In the genomic region with DNA sequence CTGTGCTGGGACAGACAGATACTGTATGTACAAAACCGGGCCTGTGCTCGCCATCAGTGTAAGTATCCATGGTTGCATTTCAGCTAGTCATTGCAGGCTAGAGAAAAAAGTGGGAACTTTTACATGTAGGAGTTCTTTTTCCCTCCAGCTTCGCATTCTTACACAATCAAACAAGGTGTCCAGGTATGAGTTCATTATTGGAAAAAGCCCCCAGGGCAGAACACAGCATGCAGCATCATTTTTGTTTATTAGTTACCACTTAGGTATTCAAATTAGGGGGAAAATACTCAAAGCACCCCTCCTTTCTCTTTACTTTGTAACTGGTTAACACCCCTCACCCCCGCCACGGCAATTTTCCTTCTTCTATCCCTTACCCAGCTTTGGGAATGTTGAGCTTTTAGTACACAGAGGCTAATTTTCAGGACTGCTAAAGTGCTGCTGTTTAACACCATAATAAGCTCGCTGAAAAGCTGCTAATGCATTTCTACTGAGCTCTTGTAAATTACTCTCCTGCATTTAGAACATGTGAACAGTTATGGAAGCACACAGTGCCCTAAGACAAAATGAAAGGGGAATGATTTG, we compare ENCODE assay signal across 14 cellular contexts. TPM values are rescaled to one million over a fixed set of nuclear protein-coding genes. Genes with fewer than 3 reads are reported as not detected.
"Had no signal": no experiment of that assay in that cellular context is flagged by ENCODE, and none has a peak within 500 bp of the region (broad histone marks: within the 10 kb centered on the region; RNA-seq: fewer than 3 reads in every experiment).

No MANE protein-coding gene starts in this region.

- H3K27me3 Mint-ChIP-seq: activated CD8-positive, alpha-beta T cell treated with anti-CD3 and anti-CD28 coated beads for 36 hours had no signal

- H3K4me1 Mint-ChIP-seq: activated CD4-positive, alpha-beta T cell treated with anti-CD3 and anti-CD28 coated beads for 36 hours had no signal

- DNase-seq: activated CD4-positive, alpha-beta T cell treated with anti-CD3 and anti-CD28 coated beads for 36 hours; activated CD8-positive, alpha-beta memory T cell treated with anti-CD3 and anti-CD28 coated beads, Interleukin-2, amount 50 U/mL, for 48 hours; activated CD8-positive, alpha-beta T cell treated with anti-CD3 and anti-CD28 coated beads for 36 hours; aorta; heart right ventricle; left lung; mesenchymal stem cell; nephron progenitor cell; pancreas; stomach; T1000; uterus; WERI-Rb-1 had no signal

- H3K9me3 Mint-ChIP-seq: activated CD8-positive, alpha-beta T cell treated with anti-CD3 and anti-CD28 coated beads for 36 hours had no signal

- H3K27ac ChIP-seq: cardiac muscle cell, heart right ventricle, pancreas, stomach, uterus, WERI-Rb-1 had no signal

- H3K4me1 ChIP-seq: pancreas, stomach, uterus had no signal

- H3K4me3 Mint-ChIP-seq: activated CD4-positive, alpha-beta T cell treated with anti-CD3 and anti-CD28 coated beads for 36 hours; activated CD8-positive, alpha-beta T cell treated with anti-CD3 and anti-CD28 coated beads for 36 hours; nephron progenitor cell had no signal

- H3K27ac Mint-ChIP-seq: activated CD4-positive, alpha-beta T cell treated with anti-CD3 and anti-CD28 coated beads for 36 hours; activated CD8-positive, alpha-beta T cell treated with anti-CD3 and anti-CD28 coated beads for 36 hours; nephron progenitor cell had no signal

- ATAC-seq: activated CD4-positive, alpha-beta T cell treated with anti-CD3 and anti-CD28 coated beads for 36 hours; activated CD8-positive, alpha-beta T cell treated with anti-CD3 and anti-CD28 coated beads for 36 hours; heart right ventricle; left lung; pancreas had no signal

- H3K27me3 ChIP-seq: cardiac muscle cell, heart right ventricle, left lung, pancreas, stomach, uterus had no signal

- H3K36me3 ChIP-seq: cardiac muscle cell, heart right ventricle, left lung, pancreas, stomach, uterus, WERI-Rb-1 had no signal

- H3K4me3 ChIP-seq: cardiac muscle cell, heart right ventricle, left lung, pancreas, stomach, uterus had no signal

- H3K9me3 ChIP-seq: left lung, pancreas, stomach, uterus had no signal

RNA-seq across cellular contexts. Expression of a gene that starts 13.6 kb away (rescaled TPM):
- total RNA-seq: activated CD4-positive, alpha-beta T cell treated with anti-CD3 and anti-CD28 coated beads for 36 hours; activated CD8-positive, alpha-beta T cell treated with anti-CD3 and anti-CD28 coated beads for 36 hours; aorta; cardiac muscle cell; heart right ventricle; left lung; pancreas; stomach had no signal
- polyA plus RNA-seq: aorta, cardiac muscle cell, heart right ventricle, pancreas, stomach had no signal
